Comparison of ENCODE assay signal across 10 cellular contexts in genomic region chr7:108442039-108442568, GRCh38. TPM values are rescaled to one million over a fixed set of nuclear protein-coding genes. Genes with fewer than 3 reads are reported as not detected.
DNase-seq lines count a peak whose midpoint lies in the region; ATAC-seq, FAIRE-seq and TF ChIP-seq lines count a peak whose summit lies in the region.
"Had no signal": no experiment of that assay in that cellular context is flagged by ENCODE, and none has a peak within 500 bp of the region (broad histone marks: within the 10 kb centered on the region; RNA-seq: fewer than 3 reads in every experiment).

No MANE protein-coding gene starts in this region.

- no peaks in the 10 kb centered on the region for H3K4me1 Mint-ChIP-seq in T-helper 2 cell treated with Interferon-gamma antibody and Interleukin-4, amounts not matched to agents 5 μg/mL and 100 μg/mL, for 36 hours (ENCODE audit: low read depth)
- no peaks in the 10 kb centered on the region for H3K4me1 Mint-ChIP-seq in activated B cell treated with CpG ODN at 0.5 μM for 24 hours

- POLR2A ChIA-PET in activated B cell treated with CpG ODN at 0.5 μM for 24 hours (lab: Charles Lee), result no interaction called here

- peak; percentile 32 for DNase-seq in T-helper 2 cell treated with Interferon-gamma antibody and Interleukin-4, amounts not matched to agents 5 μg/mL and 100 μg/mL, for 36 hours (ENCODE audit: low spot score)
- DNase-seq in T-helper 2 cell (no peak), NCI-H1694 treated with DMSO at 0.1 percent for 48 hours (lab: John Stamatoyannopoulos, UW) (peak; percentile 47), activated B cell treated with CpG ODN at 0.5 μM for 24 hours (no peak), skeletal muscle cell (ENCODE audit: low read depth) (peak; percentile 36), D721Med (ENCODE audit: insufficient read length, low spot score) (no peak)
- DNase-seq: AML-193, right lobe of liver had no signal

- TF ChIP-seq CTCF in activated B cell treated with CpG ODN at 0.5 μM for 24 hours (IDR thresholded peaks at IDR 0.05) (no peak), D721Med (IDR thresholded peaks at IDR 0.05; ENCODE audit: insufficient read depth, missing control alignments) (no peak)

- no peak overlapping the region for H3K27ac Mint-ChIP-seq in T-helper 2 cell treated with Interferon-gamma antibody and Interleukin-4, amounts not matched to agents 5 μg/mL and 100 μg/mL, for 36 hours
- no peak overlapping the region for H3K27ac Mint-ChIP-seq in activated B cell treated with CpG ODN at 0.5 μM for 24 hours

- H3K4me3 Mint-ChIP-seq in T-helper 2 cell treated with Interferon-gamma antibody and Interleukin-4, amounts not matched to agents 5 μg/mL and 100 μg/mL, for 36 hours, result no peak overlapping the region
- no peak overlapping the region for H3K4me3 Mint-ChIP-seq in activated B cell treated with CpG ODN at 0.5 μM for 24 hours

- FAIRE-seq in D721Med (lab: Jason Lieb, UNC), result no peak

- no peaks in the 10 kb centered on the region for H3K9me3 Mint-ChIP-seq in T-helper 2 cell treated with Interferon-gamma antibody and Interleukin-4, amounts not matched to agents 5 μg/mL and 100 μg/mL, for 36 hours
- no peaks in the 10 kb centered on the region for H3K9me3 Mint-ChIP-seq in activated B cell treated with CpG ODN at 0.5 μM for 24 hours

- ATAC-seq in activated B cell treated with CpG ODN at 0.5 μM for 24 hours (ENCODE audit: low read depth) (peak; percentile 65), GM21723 (IDR thresholded peaks at IDR 0.05; ENCODE audit: unreplicated experiment) (no peak), HG02981 (IDR thresholded peaks at IDR 0.05; ENCODE audit: unreplicated experiment) (no peak)

- no peaks in the 10 kb centered on the region for H3K36me3 Mint-ChIP-seq in T-helper 2 cell treated with Interferon-gamma antibody and Interleukin-4, amounts not matched to agents 5 μg/mL and 100 μg/mL, for 36 hours (ENCODE audit: low read depth)
- H3K36me3 Mint-ChIP-seq in activated B cell treated with CpG ODN at 0.5 μM for 24 hours (ENCODE audit: low read depth), result no peaks in the 10 kb centered on the region

- H3K4me3 ChIP-seq in skeletal muscle cell (ENCODE audit: low read depth, low read length), result no peak overlapping the region
- H3K4me3 ChIP-seq: right lobe of liver had no signal

- CTCF ChIA-PET in activated B cell treated with CpG ODN at 0.5 μM for 24 hours (lab: Charles Lee), result no interaction called here

- peaks cover 7% of the 10 kb centered on the region for H3K27me3 Mint-ChIP-seq in T-helper 2 cell treated with Interferon-gamma antibody and Interleukin-4, amounts not matched to agents 5 μg/mL and 100 μg/mL, for 36 hours (ENCODE audit: low read depth)
- peaks cover 10% of the 10 kb centered on the region for H3K27me3 Mint-ChIP-seq in activated B cell treated with CpG ODN at 0.5 μM for 24 hours

- intact Hi-C loops in activated B cell treated with CpG ODN at 0.5 μM for 24 hours (cut with micrococcal nuclease), result no loop called here

RNA-seq across cellular contexts. Expression of gene NRCAM, which starts 14.1 kb away (rescaled TPM):
- total RNA-seq in activated B cell treated with CpG ODN at 0.5 μM for 24 hours, result 1.6 and 2.2 TPM in 2 replicates

Comparison
In these comparisons a context has a peak if more than half of its experiments do, and no peak if none do; other contexts are left out.
1. DNase-seq: peak in T-helper 2 cell treated with Interferon-gamma antibody and Interleukin-4, amounts not matched to agents 5 μg/mL and 100 μg/mL, for 36 hours (single experiment), NCI-H1694 treated with DMSO at 0.1 percent for 48 hours (single experiment) and skeletal muscle cell (single experiment); none in T-helper 2 cell (0 of 5), activated B cell treated with CpG ODN at 0.5 μM for 24 hours (single experiment) and D721Med (single experiment).